ENCODE assay signal across 15 cellular contexts in genomic region chr13:75485286-75486062, GRCh38. TPM values are rescaled to one million over a fixed set of nuclear protein-coding genes. Genes with fewer than 3 reads are reported as not detected.
DNase-seq lines count a peak whose midpoint lies in the region; ATAC-seq and TF ChIP-seq lines count a peak whose summit lies in the region.
"Had no signal": no experiment of that assay in that cellular context is flagged by ENCODE, and none has a peak within 500 bp of the region (broad histone marks: within the 10 kb centered on the region; RNA-seq: fewer than 3 reads in every experiment).

No MANE protein-coding gene starts in this region.

- 9% methylated on average over 1 of the region's 1 CpG for WGBS in mammary epithelial cell (ENCODE audit: low coverage, missing lambda C conversion rate)

- H3K27ac ChIP-seq in mammary epithelial cell (ENCODE audit: insufficient read depth, low read depth, low read length) (peak overlapping the region; percentile 61), left lung (no peak overlapping the region)
- H3K27ac ChIP-seq: SK-N-MC, testis had no signal

- no peaks in the 10 kb centered on the region for H3K9me3 ChIP-seq in Caco-2
- H3K9me3 ChIP-seq in mammary epithelial cell (replicated peaks; ENCODE audit: insufficient read depth, low read length), result no peaks in the 10 kb centered on the region
- H3K9me3 ChIP-seq in left lung, result no peaks in the 10 kb centered on the region
- H3K9me3 ChIP-seq: testis had no signal

- H3K9ac ChIP-seq in mammary epithelial cell (ENCODE audit: insufficient read depth, low read length), result no peak overlapping the region

- no TSS peak for BruUV-seq in Caco-2 (replicated peaks; lab: Mats Ljungman, UMichigan)
- BruUV-seq in mammary epithelial cell (replicated peaks; lab: Mats Ljungman, UMichigan), result no TSS peak

- H4K20me1 ChIP-seq in mammary epithelial cell (ENCODE audit: insufficient read depth, low read length), result no peaks in the 10 kb centered on the region

- H3K4me3 Mint-ChIP-seq in Caco-2 (ENCODE audit: unreplicated experiment), result no peak overlapping the region
- peak overlapping the region; percentile 18 to 49 (median 36) for H3K4me3 Mint-ChIP-seq in nephron
- H3K4me3 Mint-ChIP-seq: activated CD4-positive, alpha-beta T cell treated with anti-CD3 and anti-CD28 coated beads for 36 hours had no signal

- H3K4me1 Mint-ChIP-seq in Caco-2 (ENCODE audit: low read depth, unreplicated experiment) (peaks cover 6% of the 10 kb centered on the region), nephron (peaks cover 2% of the 10 kb centered on the region)

- intact Hi-C loops in Caco-2 (cut with micrococcal nuclease; ENCODE audit: unreplicated experiment), result no loop called here
- intact Hi-C loops in mammary epithelial cell (cut with micrococcal nuclease), result loop anchor here (10.0 kb wide), 1 partner anchor 179 kb away; no protein-coding TSS in a partner anchor
- intact Hi-C loops in left lung (cut with DNase I), result loop anchor here in 1 of 2 donors (10.0 kb wide), 1 partner anchor 111 kb away; no protein-coding TSS in a partner anchor

- H3K79me2 ChIP-seq in mammary epithelial cell (ENCODE audit: insufficient read depth, low read length), result peaks cover 13% of the 10 kb centered on the region

- in situ Hi-C loops in mammary epithelial cell (cut with MboI; ENCODE audit: low sequenced_read_pairs in 2 of 2), result loop anchor here in 1 of 2 donors (10.0 kb wide), 1 partner anchor 111 kb away; no protein-coding TSS in a partner anchor

- H3K4me2 ChIP-seq in mammary epithelial cell (ENCODE audit: insufficient read depth, low read depth, low read length), result peak overlapping the region; percentile 39

- H3K9me3 Mint-ChIP-seq in Caco-2 (ENCODE audit: unreplicated experiment), result no peaks in the 10 kb centered on the region
- H3K9me3 Mint-ChIP-seq in nephron, result no peaks in the 10 kb centered on the region

- H3K4me1 ChIP-seq in Caco-2, result peaks cover 13% of the 10 kb centered on the region
- peaks cover 33% of the 10 kb centered on the region for H3K4me1 ChIP-seq in mammary epithelial cell (ENCODE audit: insufficient read depth, low read length)
- H3K4me1 ChIP-seq in left lung, result peaks cover 8 to 14% of the 10 kb centered on the region in 2 donors
- H3K4me1 ChIP-seq: testis had no signal

- H2AFZ ChIP-seq in mammary epithelial cell (ENCODE audit: low read depth, low read length), result peak overlapping the region; percentile 57

- POLR2A ChIA-PET in Caco-2 (lab: Charles Lee), result no interaction called here

- H3K27ac Mint-ChIP-seq in Caco-2 (ENCODE audit: unreplicated experiment) (peak overlapping the region; percentile 33), nephron (peak overlapping the region in 1 of 3 experiments; percentile 45)
- H3K27ac Mint-ChIP-seq: activated CD4-positive, alpha-beta T cell treated with anti-CD3 and anti-CD28 coated beads for 36 hours had no signal

- DNase-seq in Caco-2 (no peak), HT1080 (ENCODE audit: low read depth) (peak; percentile 86), mammary epithelial cell (peak; percentile 71), left lung (no peak), NCI-H128 (lab: John Stamatoyannopoulos, UW; ENCODE audit: unreplicated experiment) (no peak), SHP77 treated with DMSO at 0.1 percent for 48 hours (lab: John Stamatoyannopoulos, UW) (no peak)
- DNase-seq: activated CD4-positive, alpha-beta T cell treated with anti-CD3 and anti-CD28 coated beads for 36 hours; activated gamma-delta T cell; immature natural killer cell; NCI-H146; NCI-H748 treated with DMSO at 0.1 percent for 48 hours; testis had no signal

- TF ChIP-seq CTCF in Caco-2 (IDR thresholded peaks at IDR 0.05; ENCODE audit: insufficient read depth in 1 of 2, low read depth in 1 of 2, low read length in 1 of 2, severe bottlenecking in 1 of 2, unreplicated experiment in 1 of 2) (no peak), mammary epithelial cell (conservative IDR thresholded peaks at IDR 0.05 in 1 of 2, IDR thresholded peaks at IDR 0.05 in 1 of 2; ENCODE audit: extremely low read depth in 1 of 2, insufficient read depth in 1 of 2, low read depth in 1 of 2, low read length in 2 of 2) (no peak), nephron (IDR thresholded peaks at IDR 0.05; ENCODE audit: unreplicated experiment in 3 of 3) (no peak), left lung (IDR thresholded peaks at IDR 0.05) (no peak)

- H3K36me3 Mint-ChIP-seq in Caco-2 (ENCODE audit: insufficient read depth, unreplicated experiment), result peaks cover 16% of the 10 kb centered on the region
- H3K36me3 Mint-ChIP-seq in nephron (ENCODE audit: low read depth), result no peaks in the 10 kb centered on the region
- H3K36me3 Mint-ChIP-seq: immature natural killer cell had no signal

- no peak overlapping the region for H3K4me3 ChIP-seq in Caco-2 (ENCODE audit: low read depth, low read length)
- H3K4me3 ChIP-seq in mammary epithelial cell (replicated peaks in 1 of 3; ENCODE audit: insufficient read depth in 1 of 3, low read depth in 2 of 3, low read length in 3 of 3), result no peak overlapping the region
- no peak overlapping the region for H3K4me3 ChIP-seq in left lung
- H3K4me3 ChIP-seq: SK-N-MC, testis had no signal

- no peaks in the 10 kb centered on the region for H3K27me3 Mint-ChIP-seq in Caco-2 (ENCODE audit: insufficient read depth, unreplicated experiment)
- peaks cover 10% of the 10 kb centered on the region for H3K27me3 Mint-ChIP-seq in nephron (ENCODE audit: low read depth)

- no peak for ATAC-seq in left lung
- ATAC-seq in HG02678 (IDR thresholded peaks at IDR 0.05; ENCODE audit: unreplicated experiment), result no peak
- ATAC-seq: activated CD4-positive, alpha-beta T cell treated with anti-CD3 and anti-CD28 coated beads for 36 hours had no signal

- CTCF ChIA-PET in Caco-2 (lab: Charles Lee) (no interaction called here), mammary epithelial cell (lab: Charles Lee; ENCODE audit: low non-redundant PET) (no interaction called here)

- H3K27me3 ChIP-seq in Caco-2 (replicated peaks; ENCODE audit: control insufficient read depth, insufficient read depth, low read length), result no peaks in the 10 kb centered on the region
- no peaks in the 10 kb centered on the region for H3K27me3 ChIP-seq in mammary epithelial cell (ENCODE audit: insufficient read depth, low read length)
- peaks cover 0 to 26% of the 10 kb centered on the region in 2 donors for H3K27me3 ChIP-seq in left lung
- H3K27me3 ChIP-seq: testis had no signal

- H3K36me3 ChIP-seq in Caco-2 (ENCODE audit: control insufficient read depth, insufficient read depth, low read length) (no peaks in the 10 kb centered on the region; the same call in 1 of the 2 replicates), mammary epithelial cell (ENCODE audit: insufficient read depth, low read length) (no peaks in the 10 kb centered on the region), left lung (no peaks in the 10 kb centered on the region)

- dilution Hi-C loops in mammary epithelial cell (cut with HindIII; ENCODE audit: low sequenced_read_pairs), result no loop called here

RNA-seq across cellular contexts. Expression of gene TBC1D4, which starts 3.5 kb away (rescaled TPM):
- 177 and 194 TPM in 2 replicates for total RNA-seq in Caco-2 (2022)
- total RNA-seq in HT1080 (2014; rRNA removed; shearing (Covaris generic)), result 26.2 and 28.2 TPM in 2 replicates
- 11.5 and 14.3 TPM in 2 replicates for polyA plus RNA-seq in HT1080 (2015; cell fraction: cytosol; rRNA removed)
- 23.7 and 24.3 TPM in 2 replicates for polyA plus RNA-seq in HT1080 (2015; cell fraction: nucleus; rRNA removed)
- 10 to 100 TPM; 13.9 to 36.7 TPM for total RNA-seq in mammary epithelial cell
- 20.8 TPM for polyA plus RNA-seq in mammary epithelial cell
- polyA minus RNA-seq in mammary epithelial cell, result 41.5 TPM
- 10 to 100 TPM; 16.6 to 17.3 TPM for total RNA-seq in left lung

RNA-seq across cellular contexts. Expression of gene COMMD6, which starts 52.2 kb away (rescaled TPM):
- 101 and 104 TPM in 2 replicates for total RNA-seq in Caco-2 (2022)
- 144 and 188 TPM in 2 replicates for total RNA-seq in HT1080 (2014; rRNA removed; shearing (Covaris generic))
- polyA plus RNA-seq in HT1080 (2015; cell fraction: cytosol; rRNA removed), result 85.7 and 131 TPM in 2 replicates
- polyA plus RNA-seq in HT1080 (2015; cell fraction: nucleus; rRNA removed), result 19.8 and 22.0 TPM in 2 replicates
- 100 to 1,000 TPM in 1 of 2 donors, 10 to 100 TPM in 1; 27.3 to 115 TPM for total RNA-seq in mammary epithelial cell
- polyA plus RNA-seq in mammary epithelial cell, result 53.0 TPM
- 7.2 TPM for polyA minus RNA-seq in mammary epithelial cell
- 100 to 1,000 TPM; 118 to 153 TPM for total RNA-seq in left lung

Comparison
In these comparisons a context has a peak if more than half of its experiments do, and no peak if none do; other contexts are left out.
1. DNase-seq: peak in HT1080 (single experiment) and mammary epithelial cell (single experiment); none in Caco-2 (0 of 2), left lung (0 of 2), NCI-H128 (single experiment) and SHP77 treated with DMSO at 0.1 percent for 48 hours (single experiment).